In the genomic region with DNA sequence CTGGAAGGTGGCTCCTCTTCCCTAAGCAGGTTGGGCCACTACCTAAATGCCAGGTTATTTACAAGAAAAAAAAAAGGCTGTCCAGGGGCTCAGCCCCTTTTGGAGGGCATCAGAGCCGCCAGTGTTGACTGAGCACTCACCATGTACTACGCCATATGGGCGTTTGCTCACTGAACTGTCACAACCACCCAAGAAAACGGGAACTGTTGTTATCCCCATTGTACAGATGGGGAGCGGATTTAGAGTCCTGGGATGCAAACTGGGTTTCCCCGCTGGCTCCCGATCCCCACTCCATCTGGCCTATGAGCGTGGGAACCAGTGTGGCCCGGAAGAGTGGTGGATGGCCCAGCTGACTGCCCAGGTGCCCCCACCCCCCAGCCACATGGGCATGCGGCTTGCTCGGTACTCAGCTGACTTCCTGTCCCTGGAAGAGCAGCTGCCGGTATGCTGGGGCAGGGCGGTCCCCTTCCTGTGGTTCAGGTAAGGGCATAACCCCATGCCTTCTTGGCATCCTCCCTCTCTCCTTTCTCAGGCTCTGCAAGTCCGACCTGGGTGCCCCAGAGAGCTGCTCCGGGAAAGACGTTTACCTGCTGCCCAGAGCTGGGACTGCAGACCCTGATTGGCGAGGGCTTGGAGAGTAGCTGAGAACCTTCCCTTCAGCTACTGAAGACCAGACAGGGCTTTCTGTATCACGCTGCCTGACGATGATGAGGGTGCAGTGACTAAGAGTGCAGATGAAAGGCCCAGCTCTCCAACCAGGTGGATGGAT, we compare ENCODE assay signal across 8 cellular contexts.
DNase-seq lines count a peak whose midpoint lies in the region.

No MANE protein-coding gene starts in this region.

- H3K27me3 ChIP-seq in effector memory CD4-positive, alpha-beta T cell (replicated peaks; ENCODE audit: control insufficient read depth, insufficient read depth, low read length, poor library complexity, severe bottlenecking) = no peaks in the 10 kb centered on the region

- H3K4me1 ChIP-seq in effector memory CD4-positive, alpha-beta T cell (ENCODE audit: control insufficient read depth, insufficient read depth, low read length, poor library complexity, severe bottlenecking) = peaks cover 83% of the 10 kb centered on the region

- no peaks in the 10 kb centered on the region for H3K9me3 ChIP-seq in effector memory CD4-positive, alpha-beta T cell (ENCODE audit: control insufficient read depth, low read length)

- DNase-seq in DMS53 (lab: John Stamatoyannopoulos, UW) (peak; percentile 65), DMS53 treated with DMSO at 0.1 percent for 48 hours (lab: John Stamatoyannopoulos, UW; ENCODE audit: unreplicated experiment) (no peak), skeletal muscle cell (ENCODE audit: low read depth) (no peak), cerebellar nuclear complex (lab: John Stamatoyannopoulos, UW) (no peak), KG1 (lab: John Stamatoyannopoulos, UW) (no peak), D341Med (ENCODE audit: low spot score) (no peak)
- DNase-seq in activated CD4-positive, alpha-beta T cell treated with anti-CD3 and anti-CD28 coated beads for 4 hours = peak; percentile 71 to 81
- peak; percentile 67 to 75 (median 67) for DNase-seq in effector memory CD4-positive, alpha-beta T cell

- H3K27ac ChIP-seq in effector memory CD4-positive, alpha-beta T cell (ENCODE audit: insufficient read depth, low read length, poor library complexity, severe bottlenecking) = peak overlapping the region; percentile 74

- H3K4me3 ChIP-seq in effector memory CD4-positive, alpha-beta T cell (ENCODE audit: insufficient read depth, low read depth, low read length, poor library complexity, severe bottlenecking) = peak overlapping the region; percentile 16
- peak overlapping the region; percentile 7 for H3K4me3 ChIP-seq in skeletal muscle cell (ENCODE audit: low read depth, low read length)

- no peaks in the 10 kb centered on the region for H3K36me3 ChIP-seq in effector memory CD4-positive, alpha-beta T cell (ENCODE audit: control insufficient read depth, insufficient read depth, low read length)

Comparison
In these comparisons a context has a peak if more than half of its experiments do, and no peak if none do; other contexts are left out.
1. DNase-seq: peak in DMS53 (single experiment), activated CD4-positive, alpha-beta T cell treated with anti-CD3 and anti-CD28 coated beads for 4 hours (2 of 2) and effector memory CD4-positive, alpha-beta T cell (3 of 3); none in DMS53 treated with DMSO at 0.1 percent for 48 hours (single experiment), skeletal muscle cell (single experiment), cerebellar nuclear complex (0 of 2), KG1 (single experiment) and D341Med (single experiment).